ENCODE assay signal across 19 cellular contexts in the genomic region with DNA sequence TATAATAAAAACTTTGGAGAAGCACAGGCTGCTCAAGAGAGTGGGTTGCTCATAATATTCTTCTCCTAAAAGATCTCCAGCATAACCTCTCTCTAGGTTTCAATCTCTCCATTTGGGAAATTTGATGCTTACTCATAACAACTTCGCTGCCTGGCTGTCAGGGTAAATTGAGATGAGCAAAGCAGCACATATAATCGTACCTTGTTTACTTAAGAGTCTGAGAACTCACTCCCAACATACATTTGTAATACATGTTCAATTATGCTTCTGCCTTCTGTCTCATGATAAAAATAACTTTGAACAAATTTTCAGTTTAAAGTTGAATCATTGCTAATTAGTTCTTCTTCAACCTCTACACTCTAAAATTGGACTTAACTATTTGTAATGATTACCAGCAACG.
DNase-seq lines count a peak whose midpoint lies in the region; ATAC-seq, FAIRE-seq and TF ChIP-seq lines count a peak whose summit lies in the region.
"Had no signal": no experiment of that assay in that cellular context is flagged by ENCODE, and none has a peak within 500 bp of the region (broad histone marks: within the 10 kb centered on the region; RNA-seq: fewer than 3 reads in every experiment).

No MANE protein-coding gene starts in this region.

- TF ChIP-seq RAD21 in K562 (CRISPR knock-in tag; conservative IDR thresholded peaks at IDR 0.05 in 1 of 2, IDR thresholded peaks at IDR 0.05 in 1 of 2) = no peak; a peak in 1 of 4 replicates

- H3K4me3 ChIP-seq in HEK293 (ENCODE audit: low read depth, low read length) (no peak overlapping the region), K562 (no peak overlapping the region), psoas muscle (no peak overlapping the region), ovary (no peak overlapping the region)

- no peak overlapping the region for H3K27ac Mint-ChIP-seq in osteocyte (ENCODE audit: unreplicated experiment)
- H3K27ac Mint-ChIP-seq: CD4-positive, alpha-beta T cell had no signal

- no peaks in the 10 kb centered on the region for H3K36me3 ChIP-seq in HEK293 (ENCODE audit: control insufficient read depth in 2 of 2, insufficient read depth in 1 of 2, low read length in 2 of 2)
- H3K36me3 ChIP-seq in K562 (ENCODE audit: control insufficient read depth, insufficient read depth, low read length) = no peaks in the 10 kb centered on the region
- no peaks in the 10 kb centered on the region for H3K36me3 ChIP-seq in psoas muscle (ENCODE audit: insufficient read depth in 1 of 2, low read depth in 1 of 2)
- no peaks in the 10 kb centered on the region for H3K36me3 ChIP-seq in ovary

- no peaks in the 10 kb centered on the region for H3K9me3 ChIP-seq in HEK293 (ENCODE audit: control insufficient read depth, insufficient read depth, low read depth, low read length)
- no peaks in the 10 kb centered on the region for H3K9me3 ChIP-seq in K562 (replicated peaks; ENCODE audit: control insufficient read depth, insufficient read depth, low read depth, low read length)
- H3K9me3 ChIP-seq in psoas muscle = no peaks in the 10 kb centered on the region
- H3K9me3 ChIP-seq in ovary = no peaks in the 10 kb centered on the region
- H3K9me3 ChIP-seq: Caco-2 had no signal

- H3K9me3 Mint-ChIP-seq in osteocyte (ENCODE audit: unreplicated experiment) = no peaks in the 10 kb centered on the region
- H3K9me3 Mint-ChIP-seq: CD4-positive, alpha-beta T cell had no signal

- H3K4me1 ChIP-seq in HEK293 (ENCODE audit: control insufficient read depth, insufficient read depth, low read length) (no peaks in the 10 kb centered on the region), K562 (replicated peaks in 1 of 2; ENCODE audit: control insufficient read depth in 2 of 2, insufficient read depth in 2 of 2, low read length in 2 of 2) (no peaks in the 10 kb centered on the region; a peak in 1 of 5 replicates), psoas muscle (no peaks in the 10 kb centered on the region), ovary (ENCODE audit: insufficient read depth) (no peaks in the 10 kb centered on the region)
- H3K4me1 ChIP-seq: Caco-2 had no signal

- TF ChIP-seq CTCF in HEK293 (tag by site-specific recombination; IDR thresholded peaks at IDR 0.05) (no peak), K562 (IDR thresholded peaks at IDR 0.05 in 2 of 3, conservative IDR thresholded peaks at IDR 0.05 in 1 of 3; ENCODE audit: insufficient read depth in 2 of 3, low read depth in 1 of 3, low read length in 3 of 3) (no peak), psoas muscle (IDR thresholded peaks at IDR 0.05) (no peak), ovary (IDR thresholded peaks at IDR 0.05) (no peak), osteocyte (IDR thresholded peaks at IDR 0.05) (no peak)

- H3K4me2 ChIP-seq in K562 (ENCODE audit: insufficient read depth, low read length) = no peak overlapping the region

- peak overlapping the region; percentile 23; the same call in 1 of the 2 replicates for H2AFZ ChIP-seq in K562 (ENCODE audit: low read depth, low read length)

- POLR2A ChIA-PET in HEK293 (lab: Yijun Ruan, JAX) = no interaction called here
- POLR2A ChIA-PET in K562 (lab: Yijun Ruan, JAX) = no interaction called here

- FAIRE-seq in K562 (lab: Jason Lieb, UNC) = no peak
- FAIRE-seq: G401.6 had no signal

- 12% methylated on average over 3 of the region's 3 CpGs for WGBS in K562 (ENCODE audit: insufficient coverage, low coverage, missing lambda C conversion rate)
- WGBS in psoas muscle, 3 donors = 44 to 57% (median 44%) methylated on average over 3 of the region's 3 CpGs
- WGBS in ovary, 3 donors = 63 to 77% (median 69%) methylated on average over 3 of the region's 3 CpGs

- no peak overlapping the region for H3K4me3 Mint-ChIP-seq in osteocyte (ENCODE audit: unreplicated experiment)
- H3K4me3 Mint-ChIP-seq: CD4-positive, alpha-beta T cell had no signal

- H3K9ac ChIP-seq in K562 (ENCODE audit: insufficient read depth in 1 of 2, low read depth in 2 of 2, low read length in 2 of 2) = no peak overlapping the region

- CTCF ChIA-PET in HEK293 (lab: Yijun Ruan, JAX) = no interaction called here
- CTCF ChIA-PET in K562 (lab: Yijun Ruan, JAX; ENCODE audit: low intra/inter-chr PET ratio) = no interaction called here

- peak; percentile 16 for DNase-seq in NCI-H2107 treated with DMSO at 0.1 percent for 48 hours (lab: John Stamatoyannopoulos, UW; ENCODE audit: unreplicated experiment)
- no peak for DNase-seq in NCI-H2107 (lab: John Stamatoyannopoulos, UW)
- DNase-seq in K562 (ENCODE audit: extremely low read depth in 1 of 4, low spot score in 3 of 4) = no peak
- DNase-seq in psoas muscle = no peak
- DNase-seq in ovary = no peak
- DNase-seq in AG08396 (ENCODE audit: low spot score) = no peak
- DNase-seq in osteocyte (ENCODE audit: extremely low spot score, unreplicated experiment) = no peak
- DNase-seq: ACHN; AML-193; Caco-2; CD4-positive, alpha-beta T cell; GOT3; H7 had no signal

- H3K9me1 ChIP-seq in K562 (ENCODE audit: control insufficient read depth, insufficient read depth, low read length) = no peaks in the 10 kb centered on the region

- no peaks in the 10 kb centered on the region for H3K36me3 Mint-ChIP-seq in osteocyte (ENCODE audit: unreplicated experiment)

- peaks cover 23% of the 10 kb centered on the region for H3K4me1 Mint-ChIP-seq in osteocyte (ENCODE audit: unreplicated experiment)

- TF ChIP-seq POLR2A in K562 (conservative IDR thresholded peaks at IDR 0.05) = no peak
- no peak for TF ChIP-seq POLR2A in ovary (IDR thresholded peaks at IDR 0.05)

- H3K27me3 ChIP-seq in K562 (ENCODE audit: control insufficient read depth in 2 of 2, insufficient read depth in 2 of 2, low read length in 2 of 2) (no peaks in the 10 kb centered on the region), psoas muscle (ENCODE audit: insufficient read depth in 3 of 3, low read length in 2 of 3) (no peaks in the 10 kb centered on the region), ovary (no peaks in the 10 kb centered on the region)

- H3K27me3 Mint-ChIP-seq in osteocyte (ENCODE audit: unreplicated experiment) = peaks cover 20% of the 10 kb centered on the region
- H3K27me3 Mint-ChIP-seq: CD4-positive, alpha-beta T cell had no signal

- no peaks in the 10 kb centered on the region for H3K79me2 ChIP-seq in K562 (ENCODE audit: control insufficient read depth, insufficient read depth, low read length)

- ATAC-seq in K562 = no peak
- no peak for ATAC-seq in psoas muscle
- ATAC-seq: HCT116 had no signal

- intact Hi-C loops in K562 (cut with micrococcal nuclease) (loop anchor here (5.0 kb wide), 1 partner anchor 69 kb away; a partner anchor contains a TSS), psoas muscle (cut with DNase I) (no loop called here), ovary (cut with DNase I) (no loop called here)

- no peaks in the 10 kb centered on the region for H4K20me1 ChIP-seq in K562 (replicated peaks; ENCODE audit: control insufficient read depth, insufficient read depth, low read length)

- no peak overlapping the region for H3K27ac ChIP-seq in HEK293 (ENCODE audit: extremely low read depth, low read depth, low read length)
- H3K27ac ChIP-seq in K562 (ENCODE audit: extremely low read depth, low read depth, low read length) = no peak overlapping the region
- H3K27ac ChIP-seq in psoas muscle = peak overlapping the region; percentile 5
- H3K27ac ChIP-seq in ovary = no peak overlapping the region
- H3K27ac ChIP-seq: 22Rv1, C4-2B, HL-60 had no signal

- in situ Hi-C loops in K562 (cut with MboI) = no loop called here

- TF ChIP-seq EP300 in K562 (IDR thresholded peaks at IDR 0.05; ENCODE audit: low read length) (no peak), ovary (IDR thresholded peaks at IDR 0.05) (no peak)

- BruUV-seq in K562 (replicated peaks; lab: Mats Ljungman, UMichigan) = no TSS peak

TF ChIP-seq in HEK293, 187 proteins besides CTCF, POLR2A, EP300 and RAD21:
- TF ChIP-seq GLIS1 (tag by site-specific recombination; IDR thresholded peaks at IDR 0.05) (no peak), SP3 (tag by site-specific recombination; IDR thresholded peaks at IDR 0.05) (no peak), WT1 (tag by site-specific recombination; IDR thresholded peaks at IDR 0.05) (0 out of 2 replicates have a peak, but pooled peaks have one; percentile 21), ZEB2 (tag by site-specific recombination; IDR thresholded peaks at IDR 0.05) (no peak)

TF ChIP-seq in K562, 482 proteins besides CTCF, POLR2A, EP300 and RAD21:
- TF ChIP-seq FOXA3 (CRISPR knock-in tag; conservative IDR thresholded peaks at IDR 0.05 in 1 of 2, IDR thresholded peaks at IDR 0.05 in 1 of 2) (peak in 1 of 2 experiments; percentile 77; a peak in 2 of 4 replicates), ELF2 (CRISPR knock-in tag; IDR thresholded peaks at IDR 0.05) (peak; percentile 37; the same call in 1 of the 2 replicates), SMC3 (conservative IDR thresholded peaks at IDR 0.05; ENCODE audit: insufficient read depth, low read depth, low read length) (no peak)
